29 cellular contexts compared by ENCODE assay signal in genomic region chr4:172662113-172662512, GRCh38.
"Had no signal": no experiment of that assay in that cellular context is flagged by ENCODE, and none has a peak within 500 bp of the region (broad histone marks: within the 10 kb centered on the region; RNA-seq: fewer than 3 reads in every experiment).

No MANE protein-coding gene starts in this region.

- DNase-seq: stimulated activated CD4-positive, alpha-beta T cell treated with anti-CD3 and anti-CD28 coated beads, Interleukin-2, amount 100 ng/mL, for 48 hours; stimulated activated CD4-positive, alpha-beta T cell treated with anti-CD3 and anti-CD28 coated beads, Interleukin-4, amount 100 ng/mL, for 1 hour; stimulated activated CD4-positive, alpha-beta T cell treated with anti-CD3 and anti-CD28 coated beads, Interleukin-4, amount 100 ng/mL, for 24 hours; stimulated activated CD4-positive, alpha-beta T cell treated with anti-CD3 and anti-CD28 coated beads, Interleukin-4, amount 100 ng/mL, for 4 hours; stimulated activated CD8-positive, alpha-beta memory T cell treated with anti-CD3 and anti-CD28 coated beads, Interleukin-4, amount 100 ng/mL, for 48 hours; stimulated activated naive B cell treated with anti-CD40 and anti-IgM and Interleukin-4, amounts not matched to agents 10 μg/mL and 1 μg/mL and 100 μg/mL, for 72 hours; stimulated activated naive CD4-positive, alpha-beta T cell; stimulated activated naive CD4-positive, alpha-beta T cell treated with Interleukin-2 at 50 U/mL for 16 hours; stimulated activated naive CD8-positive, alpha-beta T cell treated with anti-CD3 and anti-CD28 coated beads, Interleukin-15, amount 100 ng/mL, for 72 hours; stimulated activated naive CD8-positive, alpha-beta T cell treated with anti-CD3 and anti-CD28 coated beads, Interleukin-15, Interleukin-2, amounts not matched to agents 100 U/mL and 50 U/mL, for 24 hours; stomach; substantia nigra; testis; thyroid gland; tibial artery; transverse colon; trophoblast cell; upper lobe of left lung; upper lobe of right lung; uterus had no signal

- ATAC-seq: stimulated activated effector memory CD8-positive, alpha-beta T cell treated with anti-CD3 and anti-CD28 coated beads, Interleukin-12 subunit alpha, Interleukin-12 subunit beta, amount 100 ng/mL, for 72 hours; stimulated activated memory B cell treated with anti-CD40 and anti-IgM and Interleukin-4, amounts not matched to agents 10 μg/mL and 1 μg/mL and 100 μg/mL, for 72 hours; stimulated activated naive B cell treated with anti-CD40 and anti-IgM and Interleukin-4, amounts not matched to agents 10 μg/mL and 1 μg/mL and 100 μg/mL, for 72 hours; stimulated activated naive CD8-positive, alpha-beta T cell treated with anti-CD3 and anti-CD28 coated beads, Interleukin-15, amount 100 ng/mL, for 72 hours; stimulated activated naive CD8-positive, alpha-beta T cell treated with anti-CD3 and anti-CD28 coated beads, Interleukin-15, Interleukin-2, amounts not matched to agents 100 U/mL and 50 U/mL, for 24 hours; upper lobe of right lung had no signal

- H3K36me3 ChIP-seq: stomach, suprapubic skin, thoracic aorta, thyroid gland, tibial artery, tibial nerve, transverse colon, upper lobe of left lung, upper lobe of right lung, uterus, vagina had no signal

- H3K4me1 Mint-ChIP-seq: stimulated activated effector memory CD8-positive, alpha-beta T cell treated with anti-CD3 and anti-CD28 coated beads, Interleukin-12 subunit alpha, Interleukin-12 subunit beta, amount 100 ng/mL, for 72 hours; stimulated activated memory B cell treated with anti-CD40 and anti-IgM and Interleukin-4, amounts not matched to agents 10 μg/mL and 1 μg/mL and 100 μg/mL, for 72 hours; stimulated activated naive B cell treated with anti-CD40 and anti-IgM and Interleukin-4, amounts not matched to agents 10 μg/mL and 1 μg/mL and 100 μg/mL, for 72 hours; stimulated activated naive CD8-positive, alpha-beta T cell treated with anti-CD3 and anti-CD28 coated beads, Interleukin-15, amount 100 ng/mL, for 72 hours had no signal

- H3K27me3 Mint-ChIP-seq: stimulated activated memory B cell treated with anti-CD40 and anti-IgM and Interleukin-4, amounts not matched to agents 10 μg/mL and 1 μg/mL and 100 μg/mL, for 72 hours; stimulated activated naive B cell treated with anti-CD40 and anti-IgM and Interleukin-4, amounts not matched to agents 10 μg/mL and 1 μg/mL and 100 μg/mL, for 72 hours; stimulated activated naive CD8-positive, alpha-beta T cell treated with anti-CD3 and anti-CD28 coated beads, Interleukin-15, amount 100 ng/mL, for 72 hours; stimulated activated naive CD8-positive, alpha-beta T cell treated with anti-CD3 and anti-CD28 coated beads, Interleukin-15, Interleukin-2, amounts not matched to agents 100 ng/mL and 50 ng/mL, for 24 hours had no signal

- H3K4me1 ChIP-seq: stomach, suprapubic skin, testis, tibial artery, tibial nerve, transverse colon, upper lobe of left lung, upper lobe of right lung, uterus, vagina had no signal

- H3K9me3 Mint-ChIP-seq: stimulated activated memory B cell treated with anti-CD40 and anti-IgM and Interleukin-4, amounts not matched to agents 10 μg/mL and 1 μg/mL and 100 μg/mL, for 72 hours; stimulated activated naive CD8-positive, alpha-beta T cell treated with anti-CD3 and anti-CD28 coated beads, Interleukin-15, Interleukin-2, amounts not matched to agents 100 ng/mL and 50 ng/mL, for 24 hours; type B pancreatic cell had no signal

- H3K4me3 ChIP-seq: stomach, suprapubic skin, testis, thoracic aorta, thyroid gland, tibial artery, tibial nerve, transverse colon, upper lobe of left lung, upper lobe of right lung, uterus, vagina had no signal

- H3K27me3 ChIP-seq: stomach, suprapubic skin, testis, thyroid gland, tibial artery, tibial nerve, transverse colon, upper lobe of left lung, upper lobe of right lung, uterus, vagina had no signal

- H3K4me3 Mint-ChIP-seq: stimulated activated effector memory CD8-positive, alpha-beta T cell treated with anti-CD3 and anti-CD28 coated beads, Interleukin-12 subunit alpha, Interleukin-12 subunit beta, amount 100 ng/mL, for 72 hours; stimulated activated memory B cell treated with anti-CD40 and anti-IgM and Interleukin-4, amounts not matched to agents 10 μg/mL and 1 μg/mL and 100 μg/mL, for 72 hours; stimulated activated naive B cell treated with anti-CD40 and anti-IgM and Interleukin-4, amounts not matched to agents 10 μg/mL and 1 μg/mL and 100 μg/mL, for 72 hours; stimulated activated naive CD8-positive, alpha-beta T cell treated with anti-CD3 and anti-CD28 coated beads, Interleukin-15, amount 100 ng/mL, for 72 hours; stimulated activated naive CD8-positive, alpha-beta T cell treated with anti-CD3 and anti-CD28 coated beads, Interleukin-15, Interleukin-2, amounts not matched to agents 100 ng/mL and 50 ng/mL, for 24 hours; type B pancreatic cell had no signal

- FAIRE-seq: urothelium cell line had no signal

- H3K27ac Mint-ChIP-seq: stimulated activated effector memory CD8-positive, alpha-beta T cell treated with anti-CD3 and anti-CD28 coated beads, Interleukin-12 subunit alpha, Interleukin-12 subunit beta, amount 100 ng/mL, for 72 hours; stimulated activated memory B cell treated with anti-CD40 and anti-IgM and Interleukin-4, amounts not matched to agents 10 μg/mL and 1 μg/mL and 100 μg/mL, for 72 hours; stimulated activated naive B cell treated with anti-CD40 and anti-IgM and Interleukin-4, amounts not matched to agents 10 μg/mL and 1 μg/mL and 100 μg/mL, for 72 hours; stimulated activated naive CD8-positive, alpha-beta T cell treated with anti-CD3 and anti-CD28 coated beads, Interleukin-15, amount 100 ng/mL, for 72 hours; stimulated activated naive CD8-positive, alpha-beta T cell treated with anti-CD3 and anti-CD28 coated beads, Interleukin-15, Interleukin-2, amounts not matched to agents 100 ng/mL and 50 ng/mL, for 24 hours; type B pancreatic cell had no signal

- H3K27ac ChIP-seq: stomach, suprapubic skin, testis, thoracic aorta, thyroid gland, tibial artery, tibial nerve, transverse colon, upper lobe of left lung, upper lobe of right lung, uterus, vagina had no signal

- H3K36me3 Mint-ChIP-seq: stimulated activated effector memory CD8-positive, alpha-beta T cell treated with anti-CD3 and anti-CD28 coated beads, Interleukin-12 subunit alpha, Interleukin-12 subunit beta, amount 100 ng/mL, for 72 hours; stimulated activated memory B cell treated with anti-CD40 and anti-IgM and Interleukin-4, amounts not matched to agents 10 μg/mL and 1 μg/mL and 100 μg/mL, for 72 hours; stimulated activated naive B cell treated with anti-CD40 and anti-IgM and Interleukin-4, amounts not matched to agents 10 μg/mL and 1 μg/mL and 100 μg/mL, for 72 hours; type B pancreatic cell had no signal

- H3K9me3 ChIP-seq: stomach, suprapubic skin, testis, thoracic aorta, thyroid gland, tibial artery, tibial nerve, transverse colon, upper lobe of left lung, upper lobe of right lung, uterus, vagina had no signal
